In the genomic region with DNA sequence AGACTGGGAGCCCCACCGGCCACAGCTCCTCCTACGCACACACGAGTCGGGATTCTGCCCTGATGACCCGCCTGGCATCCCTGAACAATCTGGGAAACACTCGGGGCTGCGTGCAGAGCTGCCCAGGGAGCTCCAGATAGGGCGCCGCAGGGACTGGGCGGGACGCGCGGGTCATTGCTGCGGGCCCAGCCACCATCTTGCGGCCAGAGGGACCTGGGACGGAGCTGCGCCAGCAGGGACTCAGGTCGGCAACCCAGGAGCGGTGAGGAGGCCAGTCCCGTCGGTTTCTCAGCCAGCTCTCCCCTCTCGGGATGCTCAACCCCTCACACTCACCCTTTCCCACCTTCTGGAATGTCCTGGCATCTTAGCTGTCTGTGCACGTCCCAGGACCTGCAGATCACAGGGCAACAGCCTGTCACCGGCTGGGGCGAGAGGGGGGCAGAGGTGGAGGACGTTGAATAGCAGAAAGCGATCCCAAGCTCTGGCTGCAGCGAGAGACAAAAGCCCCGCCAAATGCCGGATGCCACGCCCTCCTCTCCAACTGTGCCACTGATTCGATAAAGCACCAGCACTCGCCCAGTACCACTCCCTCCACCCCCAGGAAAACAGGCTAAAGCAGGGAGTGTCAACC, we compare ENCODE assay signal across 8 cellular contexts. TPM values are rescaled to one million over a fixed set of nuclear protein-coding genes. Genes with fewer than 3 reads are reported as not detected.
DNase-seq lines count a peak whose midpoint lies in the region; ATAC-seq, FAIRE-seq and TF ChIP-seq lines count a peak whose summit lies in the region.

No MANE protein-coding gene starts in this region.

- H3K9me3 ChIP-seq in BE2C (no peaks in the 10 kb centered on the region), iPS-15b (ENCODE audit: control insufficient read depth, insufficient read depth, low read length) (no peaks in the 10 kb centered on the region), small intestine (ENCODE audit: control insufficient read depth, low read depth) (no peaks in the 10 kb centered on the region)

- peak overlapping the region; percentile 80 for H3K9ac ChIP-seq in iPS-15b (ENCODE audit: low read depth, low read length)

- H3K4me3 Mint-ChIP-seq in activated naive CD4-positive, alpha-beta T cell treated with anti-CD3 and anti-CD28 coated beads, Interleukin-2, amount 50 U/mL, for 24 hours, result peak overlapping the region; percentile 73

- peaks cover 2% of the 10 kb centered on the region for H3K36me3 Mint-ChIP-seq in activated naive CD4-positive, alpha-beta T cell treated with anti-CD3 and anti-CD28 coated beads, Interleukin-2, amount 50 U/mL, for 24 hours

- H3K27me3 ChIP-seq in BE2C (no peaks in the 10 kb centered on the region), iPS-15b (ENCODE audit: control insufficient read depth, insufficient read depth, low read length) (no peaks in the 10 kb centered on the region), small intestine (ENCODE audit: control insufficient read depth in 2 of 2, insufficient read depth in 2 of 2, low read length in 2 of 2) (no peaks in the 10 kb centered on the region)

- 0 to 1% (median 1%) methylated on average over 28 to 33 of the region's 33 CpGs for WGBS in small intestine, 3 donors

- H3K27ac Mint-ChIP-seq in activated naive CD4-positive, alpha-beta T cell treated with anti-CD3 and anti-CD28 coated beads, Interleukin-2, amount 50 U/mL, for 24 hours, result no peak overlapping the region

- TF ChIP-seq CTCF in BE2C (IDR thresholded peaks at IDR 0.05; ENCODE audit: low read depth, low read length), result no peak

- DNase-seq in BE2C, result peak; percentile 49
- DNase-seq in HT1080 (ENCODE audit: low read depth), result peak; percentile 48
- DNase-seq in small intestine, result peak; percentile 92
- DNase-seq in NOMO-1 treated with DMSO at 0.1 percent for 48 hours (lab: John Stamatoyannopoulos, UW; ENCODE audit: unreplicated experiment), result no peak
- DNase-seq in NCI-H2081 (lab: John Stamatoyannopoulos, UW), result no peak

- H3K4me1 ChIP-seq in BE2C (no peaks in the 10 kb centered on the region), iPS-15b (ENCODE audit: control insufficient read depth, insufficient read depth, low read length) (peaks cover 2% of the 10 kb centered on the region), small intestine (ENCODE audit: control insufficient read depth in 2 of 2, insufficient read depth in 1 of 2, low read depth in 1 of 2, low read length in 1 of 2) (peaks cover 0 to 2% of the 10 kb centered on the region in 2 donors)

- peaks cover 13% of the 10 kb centered on the region for H3K4me1 Mint-ChIP-seq in activated naive CD4-positive, alpha-beta T cell treated with anti-CD3 and anti-CD28 coated beads, Interleukin-2, amount 50 U/mL, for 24 hours

- H3K4me3 ChIP-seq in BE2C (ENCODE audit: low read depth, low read length) (peak overlapping the region; percentile 42), iPS-15b (ENCODE audit: low read depth, low read length) (peak overlapping the region; percentile 80), small intestine (ENCODE audit: low read depth in 1 of 2, low read length in 2 of 2) (peak overlapping the region; percentile 21 to 49)

- peak overlapping the region; percentile 50 to 66 for H3K27ac ChIP-seq in small intestine (ENCODE audit: low read depth in 1 of 2, low read length in 1 of 2)

- peaks cover 18% of the 10 kb centered on the region for H3K27me3 Mint-ChIP-seq in activated naive CD4-positive, alpha-beta T cell treated with anti-CD3 and anti-CD28 coated beads, Interleukin-2, amount 50 U/mL, for 24 hours

- FAIRE-seq in small intestine (lab: Jason Lieb, UNC), result no peak

- H3K36me3 ChIP-seq in BE2C (no peaks in the 10 kb centered on the region), iPS-15b (ENCODE audit: control insufficient read depth, insufficient read depth, low read length) (no peaks in the 10 kb centered on the region), small intestine (ENCODE audit: control insufficient read depth in 2 of 2, insufficient read depth in 2 of 2, low read length in 2 of 2) (no peaks in the 10 kb centered on the region)

- no peaks in the 10 kb centered on the region for H3K9me3 Mint-ChIP-seq in activated naive CD4-positive, alpha-beta T cell treated with anti-CD3 and anti-CD28 coated beads, Interleukin-2, amount 50 U/mL, for 24 hours

- no peak for ATAC-seq in HG03460 (IDR thresholded peaks at IDR 0.05; ENCODE audit: unreplicated experiment)

RNA-seq across cellular contexts. Expression of gene ZNF91, which starts 20.4 kb away (rescaled TPM):
- polyA plus RNA-seq in BE2C (2012; ENCODE audit: insufficient read depth, insufficient read length, low read depth), result 12.1 TPM
- 10.8 and 12.1 TPM in 2 replicates for total RNA-seq in HT1080 (2014; rRNA removed; shearing (Covaris generic))
- polyA plus RNA-seq in HT1080 (2015; cell fraction: cytosol; rRNA removed), result 8.9 and 9.1 TPM in 2 replicates
- polyA plus RNA-seq in HT1080 (2015; cell fraction: nucleus; rRNA removed), result 26.0 and 29.0 TPM in 2 replicates
- 10 to 100 TPM; 12.4 to 18.3 (median 13.9) TPM for polyA plus RNA-seq in small intestine

Comparison
In these comparisons a context has a peak if more than half of its experiments do, and no peak if none do; other contexts are left out.
1. DNase-seq: peak in BE2C (single experiment), HT1080 (single experiment) and small intestine (single experiment); none in NOMO-1 treated with DMSO at 0.1 percent for 48 hours (single experiment) and NCI-H2081 (0 of 2).
2. Peak in every context shown above with its lines, with median percentiles within 50 percentile points of each other: H3K4me3 ChIP-seq.